Comparison of ENCODE assay signal across 9 cellular contexts in genomic region chr12:92078167-92079053, GRCh38.
DNase-seq lines count a peak whose midpoint lies in the region; ATAC-seq and TF ChIP-seq lines count a peak whose summit lies in the region.
"Had no signal": no experiment of that assay in that cellular context is flagged by ENCODE, and none has a peak within 500 bp of the region (broad histone marks: within the 10 kb centered on the region; RNA-seq: fewer than 3 reads in every experiment).

No MANE protein-coding gene starts in this region.

- H3K4me1 ChIP-seq in foreskin keratinocyte = peaks cover 31% of the 10 kb centered on the region

- TF ChIP-seq CTCF in foreskin keratinocyte (conservative IDR thresholded peaks at IDR 0.05) = no peak

- DNase-seq in activated CD4-positive, alpha-beta T cell treated with anti-CD3 and anti-CD28 coated beads for 48 hours = peak; percentile 38
- no peak for DNase-seq in activated CD4-positive, alpha-beta T cell treated with anti-CD3 and anti-CD28 coated beads, Interleukin-2, amount 50 U/mL, for 1 hour
- DNase-seq in SW 1271 (lab: John Stamatoyannopoulos, UW) (peak; percentile 39 to 66), foreskin keratinocyte (peak; percentile 94 to 98), D341Med (ENCODE audit: low spot score) (no peak)
- DNase-seq in stimulated activated naive CD8-positive, alpha-beta T cell treated with anti-CD3 and anti-CD28 coated beads, Interleukin-15, Interleukin-2, amounts not matched to agents 100 U/mL and 50 U/mL, for 24 hours = peak; percentile 24
- no peak for DNase-seq in stimulated activated CD8-positive, alpha-beta memory T cell treated with anti-CD3 and anti-CD28 coated beads, Interleukin-4, amount 100 ng/mL, for 48 hours
- DNase-seq: left cardiac atrium had no signal

- H3K27me3 ChIP-seq in foreskin keratinocyte = no peaks in the 10 kb centered on the region

- ATAC-seq in foreskin keratinocyte = peak; percentile 91
- ATAC-seq in stimulated activated naive CD8-positive, alpha-beta T cell treated with anti-CD3 and anti-CD28 coated beads, Interleukin-15, Interleukin-2, amounts not matched to agents 100 U/mL and 50 U/mL, for 24 hours = peak; percentile 92
- ATAC-seq in GM18502 (IDR thresholded peaks at IDR 0.05; ENCODE audit: poor library complexity, unreplicated experiment) = no peak

- peak overlapping the region; percentile 95 for H3K27ac ChIP-seq in foreskin keratinocyte

Comparison
In these comparisons a context has a peak if more than half of its experiments do, and no peak if none do; other contexts are left out.
1. DNase-seq: peak in activated CD4-positive, alpha-beta T cell treated with anti-CD3 and anti-CD28 coated beads for 48 hours (single experiment), SW 1271 (2 of 2), foreskin keratinocyte (2 of 2) and stimulated activated naive CD8-positive, alpha-beta T cell treated with anti-CD3 and anti-CD28 coated beads, Interleukin-15, Interleukin-2, amounts not matched to agents 100 U/mL and 50 U/mL, for 24 hours (single experiment); none in activated CD4-positive, alpha-beta T cell treated with anti-CD3 and anti-CD28 coated beads, Interleukin-2, amount 50 U/mL, for 1 hour (single experiment), D341Med (single experiment) and stimulated activated CD8-positive, alpha-beta memory T cell treated with anti-CD3 and anti-CD28 coated beads, Interleukin-4, amount 100 ng/mL, for 48 hours (single experiment).